In the genomic region with DNA sequence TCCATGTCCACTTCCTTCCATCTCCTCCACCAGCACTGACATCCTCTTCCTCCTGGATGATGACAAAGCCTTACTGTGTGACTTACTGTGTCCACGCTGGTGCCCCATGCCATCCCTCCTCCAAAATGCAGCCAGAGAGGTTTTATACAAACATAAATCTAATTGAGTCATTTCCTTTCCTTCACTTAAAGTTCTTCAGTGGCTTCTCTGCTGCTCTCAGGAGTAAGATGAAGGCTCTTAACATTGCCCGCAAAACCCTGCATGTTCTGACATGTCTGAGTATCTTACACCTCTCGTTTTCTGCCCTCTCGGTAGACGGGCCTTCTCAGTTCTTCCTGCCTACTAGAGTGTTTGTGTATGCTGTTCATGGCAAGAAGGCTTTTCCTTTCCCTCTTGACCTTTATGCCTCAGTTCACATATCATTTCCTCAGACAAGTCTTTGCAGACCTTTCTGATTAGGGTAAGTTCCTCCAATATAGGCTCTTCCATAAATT, we compare ENCODE assay signal across 11 cellular contexts.
A peak's percentile ranks its signal among the peaks of the same experiment; 100 is the strongest.
DNase-seq lines count a peak whose midpoint lies in the region; FAIRE-seq and TF ChIP-seq lines count a peak whose summit lies in the region.
"Had no signal": no experiment of that assay in that cellular context is flagged by ENCODE, and none has a peak within 500 bp of the region (broad histone marks: within the 10 kb centered on the region; RNA-seq: fewer than 3 reads in every experiment).

No MANE protein-coding gene starts in this region.

- no peaks in the 10 kb centered on the region for H3K36me3 ChIP-seq in OCI-LY7 (ENCODE audit: insufficient read depth, low read length)
- H3K36me3 ChIP-seq: thyroid gland had no signal

- no peaks in the 10 kb centered on the region for H4K20me1 ChIP-seq in OCI-LY7 (ENCODE audit: insufficient read depth, low read length)

- no peaks in the 10 kb centered on the region for H3K9me2 ChIP-seq in OCI-LY7 (ENCODE audit: insufficient read depth, low read length)

- H3K27ac ChIP-seq in OCI-LY7 (ENCODE audit: low read depth, low read length, poor library complexity, severe bottlenecking) (no peak overlapping the region), coronary artery (no peak overlapping the region)
- H3K27ac ChIP-seq: 22Rv1, thyroid gland had no signal

- no TSS peak for BruUV-seq in OCI-LY7 (replicated peaks; lab: Mats Ljungman, UMichigan)

- no peak overlapping the region for H3K4me2 ChIP-seq in OCI-LY7 (ENCODE audit: low read length)

- no peak overlapping the region for H3K4me3 ChIP-seq in HFF-Myc (replicated peaks; ENCODE audit: low read depth, low read length)
- H3K4me3 ChIP-seq in OCI-LY7 (ENCODE audit: low read depth, low read length, poor library complexity, severe bottlenecking) = no peak overlapping the region
- no peak overlapping the region for H3K4me3 ChIP-seq in coronary artery
- H3K4me3 ChIP-seq: thyroid gland had no signal

- H3K4me1 ChIP-seq in OCI-LY7 (ENCODE audit: insufficient read depth, low read length, poor library complexity, severe bottlenecking) = no peaks in the 10 kb centered on the region
- H3K4me1 ChIP-seq: thyroid gland had no signal

- intact Hi-C loops in OCI-LY7 (cut with micrococcal nuclease; ENCODE audit: unreplicated experiment) = no loop called here

- no peak overlapping the region for H2AFZ ChIP-seq in OCI-LY7 (ENCODE audit: low read length)

- peak; percentile 41 for DNase-seq in DMS53 (lab: John Stamatoyannopoulos, UW)
- no peak for DNase-seq in DMS53 treated with DMSO at 0.1 percent for 48 hours (lab: John Stamatoyannopoulos, UW; ENCODE audit: unreplicated experiment)
- DNase-seq in HFF-Myc (ENCODE audit: extremely low read depth, low read depth) = peak; percentile 60
- DNase-seq in HTR-8/SVneo (ENCODE audit: insufficient read length, low spot score) = peak; percentile 19
- DNase-seq in glomerular visceral epithelial cell (ENCODE audit: extremely low spot score) = peak; percentile 46
- DNase-seq in germinal center (ENCODE audit: low spot score) = no peak
- no peak for DNase-seq in OCI-LY7 (ENCODE audit: low spot score)
- no peak for DNase-seq in coronary artery (ENCODE audit: low spot score)
- DNase-seq: activated B cell treated with CpG ODN at 0.5 μM for 24 hours, thyroid gland had no signal

- no peaks in the 10 kb centered on the region for H3K9me3 ChIP-seq in OCI-LY7 (ENCODE audit: low read length)
- H3K9me3 ChIP-seq: thyroid gland had no signal

- POLR2A ChIA-PET in OCI-LY7 (lab: Charles Lee) = interaction anchor here (2.1 kb wide), 1 partner anchor 8 kb away, joined by 6 read pairs; no protein-coding TSS in a partner anchor

- no peaks in the 10 kb centered on the region for H3K79me2 ChIP-seq in OCI-LY7 (ENCODE audit: insufficient read depth, low read depth, low read length)

- CTCF ChIA-PET in OCI-LY7 (lab: Charles Lee; ENCODE audit: unreplicated experiment) = no interaction called here

- FAIRE-seq in HTR-8/SVneo (lab: Jason Lieb, UNC) = no peak

- TF ChIP-seq CTCF in HFF-Myc (IDR thresholded peaks at IDR 0.05; ENCODE audit: low read depth, low read length, missing control alignments) = no peak
- TF ChIP-seq CTCF in OCI-LY7 (conservative IDR thresholded peaks at IDR 0.05; ENCODE audit: low read length) = no peak
- TF ChIP-seq CTCF in coronary artery (IDR thresholded peaks at IDR 0.05) = no peak

Comparison
In these comparisons a context has a peak if more than half of its experiments do, and no peak if none do; other contexts are left out.
1. DNase-seq: peak in DMS53 (single experiment), HFF-Myc (single experiment), HTR-8/SVneo (single experiment) and glomerular visceral epithelial cell (single experiment); none in DMS53 treated with DMSO at 0.1 percent for 48 hours (single experiment), germinal center (single experiment), OCI-LY7 (single experiment) and coronary artery (single experiment).